Comparison of ENCODE assay signal across 14 cellular contexts in the genomic region with DNA sequence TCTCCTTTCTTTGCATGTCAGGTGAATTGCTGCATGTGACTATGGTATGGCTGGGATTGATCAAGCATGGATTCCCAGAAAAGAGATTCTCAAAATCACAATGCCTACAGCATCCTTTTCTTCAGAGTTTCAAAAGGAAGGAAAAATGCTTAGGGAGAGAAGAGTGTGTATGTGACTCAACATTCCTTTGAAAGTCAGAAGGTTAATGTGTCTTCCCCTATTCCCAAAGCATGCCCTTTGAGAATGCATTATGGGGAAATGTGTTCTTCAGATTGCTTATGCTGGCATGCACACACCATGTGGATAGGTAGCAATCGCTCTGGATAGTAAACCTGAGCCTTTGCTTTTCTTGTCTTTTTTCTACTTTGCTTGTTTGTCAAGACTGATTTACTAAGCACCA.
A peak's percentile ranks its signal among the peaks of the same experiment; 100 is the strongest.
DNase-seq lines count a peak whose midpoint lies in the region; ATAC-seq and TF ChIP-seq lines count a peak whose summit lies in the region.
"Had no signal": no experiment of that assay in that cellular context is flagged by ENCODE, and none has a peak within 500 bp of the region (broad histone marks: within the 10 kb centered on the region; RNA-seq: fewer than 3 reads in every experiment).

No MANE protein-coding gene starts in this region.

- H3K27ac ChIP-seq in subcutaneous abdominal adipose tissue (ENCODE audit: low read depth, low read length) = peak overlapping the region; percentile 12
- no peak overlapping the region for H3K27ac ChIP-seq in substantia nigra (ENCODE audit: low read depth, low read length, poor library complexity, severe bottlenecking)

- no peak overlapping the region for H3K9ac ChIP-seq in subcutaneous abdominal adipose tissue (ENCODE audit: low read length in 5 of 5)

- H3K27me3 ChIP-seq in subcutaneous abdominal adipose tissue (ENCODE audit: control insufficient read depth in 5 of 5, insufficient read depth in 4 of 5, low read length in 5 of 5) = no peaks in the 10 kb centered on the region

- TF ChIP-seq CTCF in fibroblast of pulmonary artery (IDR thresholded peaks at IDR 0.05; ENCODE audit: low read length, missing control alignments) = no peak

- peaks cover 1% of the 10 kb centered on the region for H3K9me3 Mint-ChIP-seq in activated naive CD8-positive, alpha-beta T cell treated with anti-CD3 and anti-CD28 coated beads, Interleukin-2, amount 10 ng/mL, durations not matched to agents 7 days and 5 days
- no peaks in the 10 kb centered on the region for H3K9me3 Mint-ChIP-seq in activated naive CD8-positive, alpha-beta T cell treated with anti-CD3 and anti-CD28 coated beads for 36 hours

- peaks cover 2% of the 10 kb centered on the region for H3K27me3 Mint-ChIP-seq in activated naive CD8-positive, alpha-beta T cell treated with anti-CD3 and anti-CD28 coated beads, Interleukin-2, amount 10 ng/mL, durations not matched to agents 7 days and 5 days
- H3K27me3 Mint-ChIP-seq in activated naive CD8-positive, alpha-beta T cell treated with anti-CD3 and anti-CD28 coated beads for 36 hours = no peaks in the 10 kb centered on the region
- no peaks in the 10 kb centered on the region for H3K27me3 Mint-ChIP-seq in T-helper 17 cell
- H3K27me3 Mint-ChIP-seq: activated CD4-positive, alpha-beta T cell treated with anti-CD3 and anti-CD28 coated beads for 36 hours; IgD-negative memory B cell had no signal

- H3K36me3 ChIP-seq in subcutaneous abdominal adipose tissue (ENCODE audit: control insufficient read depth in 5 of 5, insufficient read depth in 5 of 5, low read length in 5 of 5) = no peaks in the 10 kb centered on the region

- POLR2A ChIA-PET in activated naive CD8-positive, alpha-beta T cell treated with anti-CD3 and anti-CD28 coated beads, Interleukin-2, amount 10 ng/mL, durations not matched to agents 7 days and 5 days (lab: Charles Lee) = no interaction called here

- H3K36me3 Mint-ChIP-seq in activated naive CD8-positive, alpha-beta T cell treated with anti-CD3 and anti-CD28 coated beads, Interleukin-2, amount 10 ng/mL, durations not matched to agents 7 days and 5 days = peaks cover 14% of the 10 kb centered on the region
- H3K36me3 Mint-ChIP-seq in activated naive CD8-positive, alpha-beta T cell treated with anti-CD3 and anti-CD28 coated beads for 36 hours = peaks cover 2% of the 10 kb centered on the region
- H3K36me3 Mint-ChIP-seq in T-helper 17 cell (ENCODE audit: low read depth) = no peaks in the 10 kb centered on the region
- H3K36me3 Mint-ChIP-seq: IgD-negative memory B cell had no signal

- ATAC-seq in activated naive CD8-positive, alpha-beta T cell treated with anti-CD3 and anti-CD28 coated beads, Interleukin-2, amount 10 ng/mL, durations not matched to agents 7 days and 5 days (ENCODE audit: low read depth) = no peak
- ATAC-seq in T-helper 17 cell = no peak
- no peak for ATAC-seq in HG03342 (IDR thresholded peaks at IDR 0.05; ENCODE audit: unreplicated experiment)
- ATAC-seq: activated CD4-positive, alpha-beta T cell treated with anti-CD3 and anti-CD28 coated beads for 36 hours had no signal

- peaks cover 13% of the 10 kb centered on the region for H3K4me1 Mint-ChIP-seq in activated naive CD8-positive, alpha-beta T cell treated with anti-CD3 and anti-CD28 coated beads, Interleukin-2, amount 10 ng/mL, durations not matched to agents 7 days and 5 days
- H3K4me1 Mint-ChIP-seq in activated naive CD8-positive, alpha-beta T cell treated with anti-CD3 and anti-CD28 coated beads for 36 hours = peaks cover 9% of the 10 kb centered on the region
- H3K4me1 Mint-ChIP-seq in T-helper 17 cell = peaks cover 4% of the 10 kb centered on the region

- no peak overlapping the region for H3K27ac Mint-ChIP-seq in activated naive CD8-positive, alpha-beta T cell treated with anti-CD3 and anti-CD28 coated beads, Interleukin-2, amount 10 ng/mL, durations not matched to agents 7 days and 5 days
- no peak overlapping the region for H3K27ac Mint-ChIP-seq in activated naive CD8-positive, alpha-beta T cell treated with anti-CD3 and anti-CD28 coated beads for 36 hours
- peak overlapping the region; percentile 8 for H3K27ac Mint-ChIP-seq in T-helper 17 cell
- H3K27ac Mint-ChIP-seq: activated CD4-positive, alpha-beta T cell treated with anti-CD3 and anti-CD28 coated beads for 36 hours; IgD-negative memory B cell had no signal

- H3K4me1 ChIP-seq in subcutaneous abdominal adipose tissue (ENCODE audit: control insufficient read depth in 5 of 5, insufficient read depth in 5 of 5, low read length in 5 of 5) = peaks cover 0 to 4% (median 0%) of the 10 kb centered on the region in 5 donors

- DNase-seq in activated naive CD8-positive, alpha-beta T cell treated with anti-CD3 and anti-CD28 coated beads, Interleukin-2, amount 10 ng/mL, durations not matched to agents 7 days and 5 days = no peak
- DNase-seq in activated naive CD8-positive, alpha-beta T cell treated with anti-CD3 and anti-CD28 coated beads for 36 hours = no peak
- DNase-seq in T-helper 17 cell (no peak), fibroblast of pulmonary artery (ENCODE audit: low read depth) (peak; percentile 67), NCI-H128 (lab: John Stamatoyannopoulos, UW; ENCODE audit: unreplicated experiment) (no peak), substantia nigra (lab: John Stamatoyannopoulos, UW) (no peak)
- DNase-seq: activated CD4-positive, alpha-beta T cell treated with anti-CD3 and anti-CD28 coated beads for 36 hours; activated naive CD4-positive, alpha-beta T cell treated with Interleukin-2 at 50 U/mL for 16 hours; effector memory CD4-positive, alpha-beta T cell; occipital lobe; stimulated activated CD4-positive, alpha-beta T cell treated with anti-CD3 and anti-CD28 coated beads, Interleukin-2, amount 100 ng/mL, for 48 hours had no signal

- peak overlapping the region; percentile 20 for H3K4me3 Mint-ChIP-seq in activated naive CD8-positive, alpha-beta T cell treated with anti-CD3 and anti-CD28 coated beads, Interleukin-2, amount 10 ng/mL, durations not matched to agents 7 days and 5 days
- no peak overlapping the region for H3K4me3 Mint-ChIP-seq in activated naive CD8-positive, alpha-beta T cell treated with anti-CD3 and anti-CD28 coated beads for 36 hours
- H3K4me3 Mint-ChIP-seq in T-helper 17 cell = no peak overlapping the region
- H3K4me3 Mint-ChIP-seq: activated CD4-positive, alpha-beta T cell treated with anti-CD3 and anti-CD28 coated beads for 36 hours; IgD-negative memory B cell had no signal

- H3K4me3 ChIP-seq in fibroblast of pulmonary artery (replicated peaks; ENCODE audit: low read depth, low read length) (no peak overlapping the region), subcutaneous abdominal adipose tissue (ENCODE audit: low read depth in 1 of 5, low read length in 5 of 5) (no peak overlapping the region)

- H3K9me3 ChIP-seq in T-helper 17 cell (ENCODE audit: control insufficient read depth, low read length, poor library complexity, severe bottlenecking) (no peaks in the 10 kb centered on the region), subcutaneous abdominal adipose tissue (ENCODE audit: control insufficient read depth in 5 of 5, low read length in 5 of 5) (no peaks in the 10 kb centered on the region)
